1 cellular context compared by ENCODE assay signal in genomic region chr2:197514754-197515153, GRCh38.
A peak's percentile ranks its signal among the peaks of the same experiment; 100 is the strongest.
TF ChIP-seq lines count a peak whose summit lies in the region.

No MANE protein-coding gene starts in this region.

TF ChIP-seq in HepG2, 621 proteins besides CTCF, POLR2A, EP300 and RAD21:
- TF ChIP-seq ZNF3 (CRISPR knock-in tag; IDR thresholded peaks at IDR 0.05) (no peak), MLX (CRISPR knock-in tag; IDR thresholded peaks at IDR 0.05) (no peak), SIX1 (CRISPR knock-in tag; IDR thresholded peaks at IDR 0.05; ENCODE audit: borderline replicate concordance) (peak; percentile 11; the same call in 1 of the 2 replicates), TRAFD1 (CRISPR knock-in tag; IDR thresholded peaks at IDR 0.05; ENCODE audit: borderline replicate concordance) (no peak), ZNF670 (CRISPR knock-in tag; IDR thresholded peaks at IDR 0.05; ENCODE audit: borderline replicate concordance) (0 out of 2 replicates have a peak, but pooled peaks have one; percentile 3), PBX2 (CRISPR knock-in tag; IDR thresholded peaks at IDR 0.05) (0 out of 2 replicates have a peak, but pooled peaks have one; percentile 13)
